Comparison of ENCODE assay signal across 1 cellular context in the genomic region with DNA sequence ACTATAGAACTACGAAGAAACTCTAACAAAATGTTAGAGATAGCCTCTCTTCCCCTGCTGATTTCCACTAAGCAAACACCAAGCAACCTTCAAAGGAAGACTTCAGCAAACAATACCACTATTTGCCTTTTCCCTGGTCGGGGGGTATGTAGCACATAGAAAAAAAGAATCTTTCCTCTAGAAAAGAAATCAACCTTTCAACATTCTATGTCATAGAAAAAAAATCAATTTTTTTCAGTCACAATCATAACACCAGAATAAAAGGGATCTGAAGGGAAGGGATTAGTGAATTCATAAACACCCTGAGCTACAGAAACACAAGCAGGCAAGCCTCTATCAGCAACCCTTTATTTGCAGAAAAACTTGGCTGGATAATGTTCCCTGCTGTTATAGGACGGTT.
TF ChIP-seq lines count a peak whose summit lies in the region.

No MANE protein-coding gene starts in this region.

TF ChIP-seq in HepG2, 621 proteins besides CTCF, POLR2A, EP300 and RAD21 (continued from another document and continues in another):
- peak; percentile 92 for TF ChIP-seq PAXIP1 (CRISPR knock-in tag; conservative IDR thresholded peaks at IDR 0.05)
- peak; percentile 24; the same call in 1 of the 2 replicates for TF ChIP-seq HNF4G (IDR thresholded peaks at IDR 0.05; ENCODE audit: borderline replicate concordance, low read depth, low read length)
- TF ChIP-seq HNF4G (CRISPR knock-in tag; IDR thresholded peaks at IDR 0.05; ENCODE audit: borderline replicate concordance, low read depth) = no peak
- TF ChIP-seq FOSL2 (CRISPR knock-in tag; IDR thresholded peaks at IDR 0.05) = peak; percentile 34; the same call in 1 of the 2 replicates
- no peak for TF ChIP-seq ZNF205 (CRISPR knock-in tag; IDR thresholded peaks at IDR 0.05)
- TF ChIP-seq, protein P1, sequence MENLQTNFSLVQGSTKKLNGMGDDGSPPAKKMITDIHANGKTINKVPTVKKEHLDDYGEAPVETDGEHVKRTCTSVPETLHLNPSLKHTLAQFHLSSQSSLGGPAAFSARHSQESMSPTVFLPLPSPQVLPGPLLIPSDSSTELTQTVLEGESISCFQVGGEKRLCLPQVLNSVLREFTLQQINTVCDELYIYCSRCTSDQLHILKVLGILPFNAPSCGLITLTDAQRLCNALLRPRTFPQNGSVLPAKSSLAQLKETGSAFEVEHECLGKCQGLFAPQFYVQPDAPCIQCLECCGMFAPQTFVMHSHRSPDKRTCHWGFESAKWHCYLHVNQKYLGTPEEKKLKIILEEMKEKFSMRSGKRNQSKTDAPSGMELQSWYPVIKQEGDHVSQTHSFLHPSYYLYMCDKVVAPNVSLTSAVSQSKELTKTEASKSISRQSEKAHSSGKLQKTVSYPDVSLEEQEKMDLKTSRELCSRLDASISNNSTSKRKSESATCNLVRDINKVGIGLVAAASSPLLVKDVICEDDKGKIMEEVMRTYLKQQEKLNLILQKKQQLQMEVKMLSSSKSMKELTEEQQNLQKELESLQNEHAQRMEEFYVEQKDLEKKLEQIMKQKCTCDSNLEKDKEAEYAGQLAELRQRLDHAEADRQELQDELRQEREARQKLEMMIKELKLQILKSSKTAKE (CRISPR knock-in tag; IDR thresholded peaks at IDR 0.05; ENCODE audit: borderline replicate concordance) = peak; percentile 27; the same call in 1 of the 2 replicates
- TF ChIP-seq SALL1 (CRISPR knock-in tag; IDR thresholded peaks at IDR 0.05) = peak; percentile 58; the same call in 1 of the 2 replicates
- 0 out of 2 replicates have a peak, but pooled peaks have one; percentile 39 for TF ChIP-seq KLF12 (CRISPR knock-in tag; IDR thresholded peaks at IDR 0.05; ENCODE audit: borderline replicate concordance)
- peak; percentile 93 for TF ChIP-seq NCOA2 (CRISPR knock-in tag; IDR thresholded peaks at IDR 0.05)
- TF ChIP-seq ASH2L (IDR thresholded peaks at IDR 0.05; ENCODE audit: insufficient read length, low read depth, low read length) = peak; percentile 74
- TF ChIP-seq AKAP8 (CRISPR knock-in tag; IDR thresholded peaks at IDR 0.05) = no peak
- no peak for TF ChIP-seq ZZZ3 (CRISPR knock-in tag; IDR thresholded peaks at IDR 0.05; ENCODE audit: borderline replicate concordance)
- TF ChIP-seq, protein P2, sequence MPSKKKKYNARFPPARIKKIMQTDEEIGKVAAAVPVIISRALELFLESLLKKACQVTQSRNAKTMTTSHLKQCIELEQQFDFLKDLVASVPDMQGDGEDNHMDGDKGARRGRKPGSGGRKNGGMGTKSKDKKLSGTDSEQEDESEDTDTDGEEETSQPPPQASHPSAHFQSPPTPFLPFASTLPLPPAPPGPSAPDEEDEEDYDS (CRISPR knock-in tag; IDR thresholded peaks at IDR 0.05) = peak; percentile 58; the same call in 1 of the 2 replicates
- peak; percentile 75 for TF ChIP-seq CEBPG (CRISPR knock-in tag; IDR thresholded peaks at IDR 0.05)
- TF ChIP-seq, protein P3, sequence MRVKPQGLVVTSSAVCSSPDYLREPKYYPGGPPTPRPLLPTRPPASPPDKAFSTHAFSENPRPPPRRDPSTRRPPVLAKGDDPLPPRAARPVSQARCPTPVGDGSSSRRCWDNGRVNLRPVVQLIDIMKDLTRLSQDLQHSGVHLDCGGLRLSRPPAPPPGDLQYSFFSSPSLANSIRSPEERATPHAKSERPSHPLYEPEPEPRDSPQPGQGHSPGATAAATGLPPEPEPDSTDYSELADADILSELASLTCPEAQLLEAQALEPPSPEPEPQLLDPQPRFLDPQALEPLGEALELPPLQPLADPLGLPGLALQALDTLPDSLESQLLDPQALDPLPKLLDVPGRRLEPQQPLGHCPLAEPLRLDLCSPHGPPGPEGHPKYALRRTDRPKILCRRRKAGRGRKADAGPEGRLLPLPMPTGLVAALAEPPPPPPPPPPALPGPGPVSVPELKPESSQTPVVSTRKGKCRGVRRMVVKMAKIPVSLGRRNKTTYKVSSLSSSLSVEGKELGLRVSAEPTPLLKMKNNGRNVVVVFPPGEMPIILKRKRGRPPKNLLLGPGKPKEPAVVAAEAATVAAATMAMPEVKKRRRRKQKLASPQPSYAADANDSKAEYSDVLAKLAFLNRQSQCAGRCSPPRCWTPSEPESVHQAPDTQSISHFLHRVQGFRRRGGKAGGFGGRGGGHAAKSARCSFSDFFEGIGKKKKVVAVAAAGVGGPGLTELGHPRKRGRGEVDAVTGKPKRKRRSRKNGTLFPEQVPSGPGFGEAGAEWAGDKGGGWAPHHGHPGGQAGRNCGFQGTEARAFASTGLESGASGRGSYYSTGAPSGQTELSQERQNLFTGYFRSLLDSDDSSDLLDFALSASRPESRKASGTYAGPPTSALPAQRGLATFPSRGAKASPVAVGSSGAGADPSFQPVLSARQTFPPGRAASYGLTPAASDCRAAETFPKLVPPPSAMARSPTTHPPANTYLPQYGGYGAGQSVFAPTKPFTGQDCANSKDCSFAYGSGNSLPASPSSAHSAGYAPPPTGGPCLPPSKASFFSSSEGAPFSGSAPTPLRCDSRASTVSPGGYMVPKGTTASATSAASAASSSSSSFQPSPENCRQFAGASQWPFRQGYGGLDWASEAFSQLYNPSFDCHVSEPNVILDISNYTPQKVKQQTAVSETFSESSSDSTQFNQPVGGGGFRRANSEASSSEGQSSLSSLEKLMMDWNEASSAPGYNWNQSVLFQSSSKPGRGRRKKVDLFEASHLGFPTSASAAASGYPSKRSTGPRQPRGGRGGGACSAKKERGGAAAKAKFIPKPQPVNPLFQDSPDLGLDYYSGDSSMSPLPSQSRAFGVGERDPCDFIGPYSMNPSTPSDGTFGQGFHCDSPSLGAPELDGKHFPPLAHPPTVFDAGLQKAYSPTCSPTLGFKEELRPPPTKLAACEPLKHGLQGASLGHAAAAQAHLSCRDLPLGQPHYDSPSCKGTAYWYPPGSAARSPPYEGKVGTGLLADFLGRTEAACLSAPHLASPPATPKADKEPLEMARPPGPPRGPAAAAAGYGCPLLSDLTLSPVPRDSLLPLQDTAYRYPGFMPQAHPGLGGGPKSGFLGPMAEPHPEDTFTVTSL (CRISPR knock-in tag; IDR thresholded peaks at IDR 0.05; ENCODE audit: borderline replicate concordance) = peak; percentile 97
- TF ChIP-seq, protein P4, sequence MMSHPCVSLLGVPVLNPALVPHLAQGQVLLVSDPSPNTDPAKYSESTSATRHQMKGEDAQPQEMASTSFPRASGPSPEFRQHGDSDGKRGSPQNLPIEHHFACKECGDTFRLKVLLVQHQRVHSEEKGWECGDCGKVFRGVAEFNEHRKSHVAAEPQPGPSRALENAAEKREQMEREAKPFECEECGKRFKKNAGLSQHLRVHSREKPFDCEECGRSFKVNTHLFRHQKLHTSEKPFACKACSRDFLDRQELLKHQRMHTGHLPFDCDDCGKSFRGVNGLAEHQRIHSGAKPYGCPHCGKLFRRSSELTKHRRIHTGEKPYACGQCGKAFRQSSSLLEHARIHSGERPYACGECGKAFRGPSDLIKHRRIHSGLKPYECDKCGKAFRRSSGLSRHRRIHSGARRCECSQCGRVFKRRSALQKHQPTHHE (CRISPR knock-in tag; IDR thresholded peaks at IDR 0.05; ENCODE audit: borderline replicate concordance) = no peak
- no peak for TF ChIP-seq XBP1 (CRISPR knock-in tag; IDR thresholded peaks at IDR 0.05)
- TF ChIP-seq, protein P5, sequence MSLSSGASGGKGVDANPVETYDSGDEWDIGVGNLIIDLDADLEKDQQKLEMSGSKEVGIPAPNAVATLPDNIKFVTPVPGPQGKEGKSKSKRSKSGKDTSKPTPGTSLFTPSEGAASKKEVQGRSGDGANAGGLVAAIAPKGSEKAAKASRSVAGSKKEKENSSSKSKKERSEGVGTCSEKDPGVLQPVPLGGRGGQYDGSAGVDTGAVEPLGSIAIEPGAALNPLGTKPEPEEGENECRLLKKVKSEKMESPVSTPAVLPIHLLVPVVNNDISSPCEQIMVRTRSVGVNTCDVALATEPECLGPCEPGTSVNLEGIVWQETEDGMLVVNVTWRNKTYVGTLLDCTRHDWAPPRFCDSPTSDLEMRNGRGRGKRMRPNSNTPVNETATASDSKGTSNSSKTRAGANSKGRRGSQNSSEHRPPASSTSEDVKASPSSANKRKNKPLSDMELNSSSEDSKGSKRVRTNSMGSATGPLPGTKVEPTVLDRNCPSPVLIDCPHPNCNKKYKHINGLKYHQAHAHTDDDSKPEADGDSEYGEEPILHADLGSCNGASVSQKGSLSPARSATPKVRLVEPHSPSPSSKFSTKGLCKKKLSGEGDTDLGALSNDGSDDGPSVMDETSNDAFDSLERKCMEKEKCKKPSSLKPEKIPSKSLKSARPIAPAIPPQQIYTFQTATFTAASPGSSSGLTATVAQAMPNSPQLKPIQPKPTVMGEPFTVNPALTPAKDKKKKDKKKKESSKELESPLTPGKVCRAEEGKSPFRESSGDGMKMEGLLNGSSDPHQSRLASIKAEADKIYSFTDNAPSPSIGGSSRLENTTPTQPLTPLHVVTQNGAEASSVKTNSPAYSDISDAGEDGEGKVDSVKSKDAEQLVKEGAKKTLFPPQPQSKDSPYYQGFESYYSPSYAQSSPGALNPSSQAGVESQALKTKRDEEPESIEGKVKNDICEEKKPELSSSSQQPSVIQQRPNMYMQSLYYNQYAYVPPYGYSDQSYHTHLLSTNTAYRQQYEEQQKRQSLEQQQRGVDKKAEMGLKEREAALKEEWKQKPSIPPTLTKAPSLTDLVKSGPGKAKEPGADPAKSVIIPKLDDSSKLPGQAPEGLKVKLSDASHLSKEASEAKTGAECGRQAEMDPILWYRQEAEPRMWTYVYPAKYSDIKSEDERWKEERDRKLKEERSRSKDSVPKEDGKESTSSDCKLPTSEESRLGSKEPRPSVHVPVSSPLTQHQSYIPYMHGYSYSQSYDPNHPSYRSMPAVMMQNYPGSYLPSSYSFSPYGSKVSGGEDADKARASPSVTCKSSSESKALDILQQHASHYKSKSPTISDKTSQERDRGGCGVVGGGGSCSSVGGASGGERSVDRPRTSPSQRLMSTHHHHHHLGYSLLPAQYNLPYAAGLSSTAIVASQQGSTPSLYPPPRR (CRISPR knock-in tag; IDR thresholded peaks at IDR 0.05; ENCODE audit: borderline replicate concordance) = peak; percentile 69; the same call in 1 of the 2 replicates
- peak; percentile 62; the same call in 1 of the 2 replicates for TF ChIP-seq SMAD3 (CRISPR knock-in tag; IDR thresholded peaks at IDR 0.05)
- peak; percentile 98 for TF ChIP-seq GATAD2A (CRISPR knock-in tag; IDR thresholded peaks at IDR 0.05)
- peak; percentile 59; the same call in 1 of the 2 replicates for TF ChIP-seq MED13 (CRISPR knock-in tag; IDR thresholded peaks at IDR 0.05)
- peak; percentile 39; the same call in 1 of the 2 replicates for TF ChIP-seq THAP11 (CRISPR knock-in tag; IDR thresholded peaks at IDR 0.05)
- no peak for TF ChIP-seq SSRP1 (CRISPR knock-in tag; IDR thresholded peaks at IDR 0.05)
- peak; percentile 87 for TF ChIP-seq SOX5 (CRISPR knock-in tag; IDR thresholded peaks at IDR 0.05; ENCODE audit: borderline replicate concordance)
- peak; percentile 65; the same call in 1 of the 2 replicates for TF ChIP-seq ZBTB7B (CRISPR knock-in tag; IDR thresholded peaks at IDR 0.05)
- peak; percentile 16; the same call in 1 of the 2 replicates for TF ChIP-seq ZKSCAN8 (CRISPR knock-in tag; IDR thresholded peaks at IDR 0.05; ENCODE audit: borderline replicate concordance)
- TF ChIP-seq CREM (IDR thresholded peaks at IDR 0.05) = peak; percentile 88
- no peak for TF ChIP-seq CREM (CRISPR knock-in tag; IDR thresholded peaks at IDR 0.05)
- TF ChIP-seq FOXK1 (CRISPR knock-in tag; IDR thresholded peaks at IDR 0.05; ENCODE audit: borderline replicate concordance, low read depth) = no peak
- 0 out of 2 replicates have a peak, but pooled peaks have one; percentile 47 for TF ChIP-seq ZNF337 (CRISPR knock-in tag; IDR thresholded peaks at IDR 0.05; ENCODE audit: borderline replicate concordance, low read depth)
- TF ChIP-seq TFDP1 (CRISPR knock-in tag; IDR thresholded peaks at IDR 0.05; ENCODE audit: borderline replicate concordance) = no peak
- TF ChIP-seq, protein P6, sequence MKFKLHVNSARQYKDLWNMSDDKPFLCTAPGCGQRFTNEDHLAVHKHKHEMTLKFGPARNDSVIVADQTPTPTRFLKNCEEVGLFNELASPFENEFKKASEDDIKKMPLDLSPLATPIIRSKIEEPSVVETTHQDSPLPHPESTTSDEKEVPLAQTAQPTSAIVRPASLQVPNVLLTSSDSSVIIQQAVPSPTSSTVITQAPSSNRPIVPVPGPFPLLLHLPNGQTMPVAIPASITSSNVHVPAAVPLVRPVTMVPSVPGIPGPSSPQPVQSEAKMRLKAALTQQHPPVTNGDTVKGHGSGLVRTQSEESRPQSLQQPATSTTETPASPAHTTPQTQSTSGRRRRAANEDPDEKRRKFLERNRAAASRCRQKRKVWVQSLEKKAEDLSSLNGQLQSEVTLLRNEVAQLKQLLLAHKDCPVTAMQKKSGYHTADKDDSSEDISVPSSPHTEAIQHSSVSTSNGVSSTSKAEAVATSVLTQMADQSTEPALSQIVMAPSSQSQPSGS (CRISPR knock-in tag; IDR thresholded peaks at IDR 0.05) = 0 out of 2 replicates have a peak, but pooled peaks have one; percentile 42
- TF ChIP-seq GATA4 (IDR thresholded peaks at IDR 0.05; ENCODE audit: borderline replicate concordance, low read depth) = peak; percentile 77; the same call in 1 of the 2 replicates
- TF ChIP-seq SIX1 (CRISPR knock-in tag; IDR thresholded peaks at IDR 0.05; ENCODE audit: borderline replicate concordance) = peak; percentile 76; the same call in 1 of the 2 replicates
- no peak for TF ChIP-seq MTA1 (CRISPR knock-in tag; IDR thresholded peaks at IDR 0.05; ENCODE audit: borderline replicate concordance)
- 0 out of 2 replicates have a peak, but pooled peaks have one; percentile 32 for TF ChIP-seq ZBTB20 (CRISPR knock-in tag; IDR thresholded peaks at IDR 0.05; ENCODE audit: borderline replicate concordance, low read depth)
